Comparison of ENCODE assay signal across 34 cellular contexts in the genomic region with DNA sequence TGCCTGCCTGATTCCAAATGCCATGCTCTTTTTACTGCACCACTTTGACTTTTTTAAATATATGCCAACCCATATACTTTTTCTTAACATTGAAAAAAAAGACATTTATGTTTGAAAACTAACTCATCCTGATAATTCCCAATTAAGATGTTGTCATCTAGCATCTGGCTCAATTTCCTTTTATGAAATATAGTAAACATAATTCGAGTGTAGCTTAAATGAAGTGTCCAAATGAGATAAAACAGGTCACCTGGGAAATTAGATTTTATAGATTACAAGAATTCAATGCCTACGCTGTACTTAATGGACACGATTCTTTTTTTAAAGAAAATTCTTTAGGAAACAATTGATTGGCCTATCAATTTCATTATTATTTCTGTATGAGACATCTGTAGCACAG. TPM values are rescaled to one million over a fixed set of nuclear protein-coding genes. Genes with fewer than 3 reads are reported as not detected.
"Had no signal": no experiment of that assay in that cellular context is flagged by ENCODE, and none has a peak within 500 bp of the region (broad histone marks: within the 10 kb centered on the region; RNA-seq: fewer than 3 reads in every experiment).

No MANE protein-coding gene starts in this region.

- H3K27ac Mint-ChIP-seq: stimulated activated effector memory CD8-positive, alpha-beta T cell treated with anti-CD3 and anti-CD28 coated beads, Interleukin-12 subunit alpha, Interleukin-12 subunit beta, amount 100 ng/mL, for 72 hours; stimulated activated memory B cell treated with anti-CD40 and anti-IgM and Interleukin-4, amounts not matched to agents 10 μg/mL and 1 μg/mL and 100 μg/mL, for 72 hours; stimulated activated naive B cell treated with anti-CD40 and anti-IgM and Interleukin-4, amounts not matched to agents 10 μg/mL and 1 μg/mL and 100 μg/mL, for 72 hours; stimulated activated naive CD8-positive, alpha-beta T cell treated with anti-CD3 and anti-CD28 coated beads, Interleukin-15, amount 100 ng/mL, for 72 hours; stimulated activated naive CD8-positive, alpha-beta T cell treated with anti-CD3 and anti-CD28 coated beads, Interleukin-15, Interleukin-2, amounts not matched to agents 100 ng/mL and 50 ng/mL, for 24 hours; type B pancreatic cell had no signal

- H3K9me3 Mint-ChIP-seq: stimulated activated naive B cell treated with anti-CD40 and anti-IgM and Interleukin-4, amounts not matched to agents 10 μg/mL and 1 μg/mL and 100 μg/mL, for 72 hours; stimulated activated naive CD8-positive, alpha-beta T cell treated with anti-CD3 and anti-CD28 coated beads, Interleukin-15, Interleukin-2, amounts not matched to agents 100 ng/mL and 50 ng/mL, for 24 hours; type B pancreatic cell had no signal

- H3K27me3 Mint-ChIP-seq: stimulated activated memory B cell treated with anti-CD40 and anti-IgM and Interleukin-4, amounts not matched to agents 10 μg/mL and 1 μg/mL and 100 μg/mL, for 72 hours; stimulated activated naive CD8-positive, alpha-beta T cell treated with anti-CD3 and anti-CD28 coated beads, Interleukin-15, amount 100 ng/mL, for 72 hours; type B pancreatic cell had no signal

- H3K4me1 Mint-ChIP-seq: stimulated activated effector memory CD8-positive, alpha-beta T cell treated with anti-CD3 and anti-CD28 coated beads, Interleukin-12 subunit alpha, Interleukin-12 subunit beta, amount 100 ng/mL, for 72 hours; stimulated activated memory B cell treated with anti-CD40 and anti-IgM and Interleukin-4, amounts not matched to agents 10 μg/mL and 1 μg/mL and 100 μg/mL, for 72 hours; stimulated activated naive B cell treated with anti-CD40 and anti-IgM and Interleukin-4, amounts not matched to agents 10 μg/mL and 1 μg/mL and 100 μg/mL, for 72 hours; stimulated activated naive CD8-positive, alpha-beta T cell treated with anti-CD3 and anti-CD28 coated beads, Interleukin-15, amount 100 ng/mL, for 72 hours had no signal

- H3K4me3 ChIP-seq: stomach, suprapubic skin, testis, thoracic aorta, thyroid gland, tibial artery, tibial nerve, transverse colon, upper lobe of left lung, upper lobe of right lung, uterus, vagina had no signal

- H3K36me3 ChIP-seq: stomach, suprapubic skin, thoracic aorta, thyroid gland, tibial artery, tibial nerve, transverse colon, upper lobe of left lung, upper lobe of right lung, uterus, vagina had no signal

- DNase-seq: stimulated activated CD4-positive, alpha-beta T cell treated with anti-CD3 and anti-CD28 coated beads, Interleukin-2, amount 100 ng/mL, for 48 hours; stimulated activated CD4-positive, alpha-beta T cell treated with anti-CD3 and anti-CD28 coated beads, Interleukin-4, amount 100 ng/mL, for 1 hour; stimulated activated CD4-positive, alpha-beta T cell treated with anti-CD3 and anti-CD28 coated beads, Interleukin-4, amount 100 ng/mL, for 24 hours; stimulated activated CD4-positive, alpha-beta T cell treated with anti-CD3 and anti-CD28 coated beads, Interleukin-4, amount 100 ng/mL, for 4 hours; stimulated activated CD8-positive, alpha-beta memory T cell treated with anti-CD3 and anti-CD28 coated beads, Interleukin-4, amount 100 ng/mL, for 48 hours; stimulated activated naive B cell treated with anti-CD40 and anti-IgM and Interleukin-4, amounts not matched to agents 10 μg/mL and 1 μg/mL and 100 μg/mL, for 72 hours; stimulated activated naive CD4-positive, alpha-beta T cell; stimulated activated naive CD4-positive, alpha-beta T cell treated with Interleukin-2 at 50 U/mL for 16 hours; stimulated activated naive CD8-positive, alpha-beta T cell treated with anti-CD3 and anti-CD28 coated beads, Interleukin-15, amount 100 ng/mL, for 72 hours; stimulated activated naive CD8-positive, alpha-beta T cell treated with anti-CD3 and anti-CD28 coated beads, Interleukin-15, Interleukin-2, amounts not matched to agents 100 U/mL and 50 U/mL, for 24 hours; stomach; substantia nigra; testis; thyroid gland; tibial artery; transverse colon; trophoblast cell; upper lobe of left lung; upper lobe of right lung; uterus had no signal

- H3K4me1 ChIP-seq: stomach, suprapubic skin, testis, thyroid gland, tibial nerve, transverse colon, upper lobe of left lung, upper lobe of right lung, uterus, vagina had no signal

- ATAC-seq: stimulated activated effector memory CD8-positive, alpha-beta T cell treated with anti-CD3 and anti-CD28 coated beads, Interleukin-12 subunit alpha, Interleukin-12 subunit beta, amount 100 ng/mL, for 72 hours; stimulated activated memory B cell treated with anti-CD40 and anti-IgM and Interleukin-4, amounts not matched to agents 10 μg/mL and 1 μg/mL and 100 μg/mL, for 72 hours; stimulated activated naive B cell treated with anti-CD40 and anti-IgM and Interleukin-4, amounts not matched to agents 10 μg/mL and 1 μg/mL and 100 μg/mL, for 72 hours; stimulated activated naive CD8-positive, alpha-beta T cell treated with anti-CD3 and anti-CD28 coated beads, Interleukin-15, amount 100 ng/mL, for 72 hours; stimulated activated naive CD8-positive, alpha-beta T cell treated with anti-CD3 and anti-CD28 coated beads, Interleukin-15, Interleukin-2, amounts not matched to agents 100 U/mL and 50 U/mL, for 24 hours; upper lobe of right lung had no signal

- H3K36me3 Mint-ChIP-seq: stimulated activated effector memory CD8-positive, alpha-beta T cell treated with anti-CD3 and anti-CD28 coated beads, Interleukin-12 subunit alpha, Interleukin-12 subunit beta, amount 100 ng/mL, for 72 hours; stimulated activated memory B cell treated with anti-CD40 and anti-IgM and Interleukin-4, amounts not matched to agents 10 μg/mL and 1 μg/mL and 100 μg/mL, for 72 hours; stimulated activated naive B cell treated with anti-CD40 and anti-IgM and Interleukin-4, amounts not matched to agents 10 μg/mL and 1 μg/mL and 100 μg/mL, for 72 hours; type B pancreatic cell had no signal

- H3K4me3 Mint-ChIP-seq: stimulated activated effector memory CD8-positive, alpha-beta T cell treated with anti-CD3 and anti-CD28 coated beads, Interleukin-12 subunit alpha, Interleukin-12 subunit beta, amount 100 ng/mL, for 72 hours; stimulated activated memory B cell treated with anti-CD40 and anti-IgM and Interleukin-4, amounts not matched to agents 10 μg/mL and 1 μg/mL and 100 μg/mL, for 72 hours; stimulated activated naive B cell treated with anti-CD40 and anti-IgM and Interleukin-4, amounts not matched to agents 10 μg/mL and 1 μg/mL and 100 μg/mL, for 72 hours; stimulated activated naive CD8-positive, alpha-beta T cell treated with anti-CD3 and anti-CD28 coated beads, Interleukin-15, amount 100 ng/mL, for 72 hours; stimulated activated naive CD8-positive, alpha-beta T cell treated with anti-CD3 and anti-CD28 coated beads, Interleukin-15, Interleukin-2, amounts not matched to agents 100 ng/mL and 50 ng/mL, for 24 hours; type B pancreatic cell had no signal

- H3K27ac ChIP-seq: stomach, suprapubic skin, testis, thoracic aorta, thyroid gland, tibial artery, tibial nerve, transverse colon, upper lobe of left lung, upper lobe of right lung, uterus, vagina had no signal

- H3K9me3 ChIP-seq: stomach, suprapubic skin, testis, thoracic aorta, thyroid gland, tibial artery, tibial nerve, transverse colon, upper lobe of left lung, upper lobe of right lung, uterus, vagina had no signal

- FAIRE-seq: urothelium cell line had no signal

- H3K27me3 ChIP-seq: stomach, suprapubic skin, testis, thyroid gland, tibial artery, tibial nerve, transverse colon, upper lobe of left lung, upper lobe of right lung, uterus, vagina had no signal

RNA-seq across cellular contexts. Expression of gene MDFIC2, which starts 2.8 kb away (rescaled TPM):
- total RNA-seq: stomach, subcutaneous adipose tissue, suprapubic skin, temporal lobe, testis, thoracic aorta, thyroid gland, tibial nerve, transverse colon, upper lobe of left lung, upper lobe of right lung, ureter, urinary bladder, uterus, vagina had no signal
- polyA plus RNA-seq: stomach, thymus, urinary bladder had no signal
